13 cellular contexts compared by ENCODE assay signal in genomic region chr3:180277036-180277435, GRCh38.
DNase-seq lines count a peak whose midpoint lies in the region; ATAC-seq and TF ChIP-seq lines count a peak whose summit lies in the region.
"Had no signal": no experiment of that assay in that cellular context is flagged by ENCODE, and none has a peak within 500 bp of the region (broad histone marks: within the 10 kb centered on the region; RNA-seq: fewer than 3 reads in every experiment).

No MANE protein-coding gene starts in this region.

- TF ChIP-seq CTCF in osteoblast (IDR thresholded peaks at IDR 0.05; ENCODE audit: extremely low read depth, low read depth, low read length): no peak

- H4K20me1 ChIP-seq in GM23248 (ENCODE audit: insufficient read depth) (no peaks in the 10 kb centered on the region), osteoblast (ENCODE audit: insufficient read depth, low read length) (no peaks in the 10 kb centered on the region)

- no peak overlapping the region for H3K9ac ChIP-seq in GM23248

- H3K79me2 ChIP-seq in GM23248 (ENCODE audit: insufficient read depth): no peaks in the 10 kb centered on the region
- no peaks in the 10 kb centered on the region for H3K79me2 ChIP-seq in osteoblast (ENCODE audit: insufficient read depth, low read length)

- H2AFZ ChIP-seq in GM23248 (no peak overlapping the region), osteoblast (ENCODE audit: low read length) (peak overlapping the region; percentile 30)

- DNase-seq in GM23248 (peak; percentile 66), NCI-H2029 treated with DMSO at 0.1 percent for 48 hours (lab: John Stamatoyannopoulos, UW) (peak; percentile 58), astrocyte of the hippocampus (ENCODE audit: low read depth, low spot score) (peak; percentile 2), osteoblast (ENCODE audit: insufficient read length, low spot score, missing footprints) (no peak), left ventricle myocardium superior (no peak), cardiac septum (ENCODE audit: low spot score) (no peak), NAMALWA (ENCODE audit: low spot score) (no peak)
- DNase-seq: activated CD4-positive, alpha-beta T cell treated with anti-CD3 and anti-CD28 coated beads for 48 hours; activated CD8-positive, alpha-beta memory T cell treated with anti-CD3 and anti-CD28 coated beads, Interleukin-2, amount 50 U/mL, for 4 hours; anterior cingulate cortex; Caco-2; KBM-7; posterior cingulate gyrus had no signal

- in situ Hi-C loops in GM23248 (cut with MboI): no loop called here

- H3K27ac ChIP-seq in GM23248: peak overlapping the region; percentile 54
- H3K27ac ChIP-seq in osteoblast (ENCODE audit: low read depth, low read length): no peak overlapping the region

- H3F3A ChIP-seq in GM23248 (ENCODE audit: insufficient read depth): no peaks in the 10 kb centered on the region

- H3K4me2 ChIP-seq in GM23248 (ENCODE audit: unreplicated experiment): no peak overlapping the region
- H3K4me2 ChIP-seq in osteoblast (ENCODE audit: insufficient read depth, low read length): peak overlapping the region; percentile 15

- ATAC-seq in left ventricle myocardium superior: no peak

- H3K36me3 ChIP-seq in GM23248 (ENCODE audit: low read depth): no peaks in the 10 kb centered on the region
- no peaks in the 10 kb centered on the region for H3K36me3 ChIP-seq in osteoblast (ENCODE audit: insufficient read depth, low read length)

- no peak overlapping the region for H3K4me3 ChIP-seq in GM23248
- no peak overlapping the region for H3K4me3 ChIP-seq in osteoblast (ENCODE audit: insufficient read depth, low read length)

- H3K9me2 ChIP-seq in GM23248 (ENCODE audit: insufficient read depth): no peaks in the 10 kb centered on the region

- intact Hi-C loops in left ventricle myocardium superior (cut with micrococcal nuclease): no loop called here
- intact Hi-C loops in cardiac septum (cut with DNase I): no loop called here

- H3K27me3 ChIP-seq in GM23248 (replicated peaks; ENCODE audit: insufficient read depth): no peaks in the 10 kb centered on the region
- no peaks in the 10 kb centered on the region for H3K27me3 ChIP-seq in osteoblast (ENCODE audit: insufficient read depth, low read length)

- H3K9me3 ChIP-seq in GM23248 (ENCODE audit: low read depth): peaks cover 3% of the 10 kb centered on the region
- no peaks in the 10 kb centered on the region for H3K9me3 ChIP-seq in osteoblast (ENCODE audit: low read depth, low read length)
- H3K9me3 ChIP-seq: Caco-2 had no signal

- H3K4me1 ChIP-seq in GM23248 (ENCODE audit: insufficient read depth) (peaks cover 12% of the 10 kb centered on the region), osteoblast (ENCODE audit: insufficient read depth, low read length) (peaks cover 7% of the 10 kb centered on the region)
- H3K4me1 ChIP-seq: Caco-2 had no signal

- 0 to 2% methylated on average over 2 of the region's 2 CpGs for WGBS in GM23248 (ENCODE audit: low coverage in 1 of 2, low lambda C conversion rate in 2 of 2, missing lambda C conversion rate in 2 of 2), 2 experiments

Comparison
In these comparisons a context has a peak if more than half of its experiments do, and no peak if none do; other contexts are left out.
1. DNase-seq: peak in GM23248 (single experiment), NCI-H2029 treated with DMSO at 0.1 percent for 48 hours (single experiment) and astrocyte of the hippocampus (single experiment); none in osteoblast (single experiment), left ventricle myocardium superior (single experiment), cardiac septum (single experiment) and NAMALWA (single experiment).